Comparison of ENCODE assay signal across 2 cellular contexts in genomic region chr3:71513495-71513894, GRCh38.
TF ChIP-seq lines count a peak whose summit lies in the region.

No MANE protein-coding gene starts in this region.

TF ChIP-seq in A549, 52 proteins besides CTCF, POLR2A, EP300 and RAD21:
- TF ChIP-seq HES2 (IDR thresholded peaks at IDR 0.05) (no peak), ZFP36 (IDR thresholded peaks at IDR 0.05; ENCODE audit: borderline replicate concordance, partially characterized antibody) (peak; percentile 3)
TF ChIP-seq in A549: peak in this region for 1.

TF ChIP-seq in IMR-90, 13 proteins besides CTCF, POLR2A, EP300 and RAD21:
- no peak for TF ChIP-seq ELK1 (IDR thresholded peaks at IDR 0.05; ENCODE audit: borderline replicate concordance, low read depth, low read length)
- TF ChIP-seq FOS (IDR thresholded peaks at IDR 0.05; ENCODE audit: low read depth, low read length), result no peak
- no peak for TF ChIP-seq MAFK (IDR thresholded peaks at IDR 0.05; ENCODE audit: low read depth, low read length)
- TF ChIP-seq BHLHE40 (IDR thresholded peaks at IDR 0.05; ENCODE audit: low read depth, low read length), result no peak
- no peak for TF ChIP-seq CHD1 (IDR thresholded peaks at IDR 0.05; ENCODE audit: low read depth, low read length)
- no peak for TF ChIP-seq RCOR1 (IDR thresholded peaks at IDR 0.05; ENCODE audit: insufficient replicate concordance, low read length)
- no peak for TF ChIP-seq RFX5 (IDR thresholded peaks at IDR 0.05; ENCODE audit: low read depth, low read length)
- TF ChIP-seq NFE2L2 (IDR thresholded peaks at IDR 0.05; ENCODE audit: low read depth, low read length), result no peak
- TF ChIP-seq MXI1 (IDR thresholded peaks at IDR 0.05; ENCODE audit: borderline replicate concordance, low read depth, low read length), result no peak
- TF ChIP-seq MAZ (IDR thresholded peaks at IDR 0.05; ENCODE audit: borderline replicate concordance, low read depth, low read length), result no peak
- no peak for TF ChIP-seq SMC3 (IDR thresholded peaks at IDR 0.05; ENCODE audit: low read depth, low read length)
- TF ChIP-seq USF2 (IDR thresholded peaks at IDR 0.05; ENCODE audit: low read depth, low read length), result no peak
- no peak for TF ChIP-seq CEBPB (IDR thresholded peaks at IDR 0.05; ENCODE audit: low read depth, low read length)
